In the genomic region with DNA sequence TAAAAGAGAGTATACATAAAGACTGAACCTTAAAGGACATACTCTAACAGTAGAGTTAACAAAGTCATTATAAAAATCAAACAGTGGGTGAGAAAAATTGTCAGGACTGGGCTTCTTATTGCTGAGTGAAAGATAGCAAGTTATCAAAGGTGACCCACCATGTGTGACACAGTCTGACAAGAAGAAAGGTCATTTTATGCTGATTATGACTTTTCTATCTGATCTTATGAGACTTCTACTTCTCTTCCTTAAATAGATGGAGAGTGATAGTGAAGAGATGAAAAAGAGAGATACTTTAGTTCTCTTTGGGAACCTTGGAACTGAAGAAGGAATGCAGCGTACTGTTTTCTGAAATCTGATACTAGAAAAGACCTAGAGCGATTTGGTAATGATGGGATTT, we compare ENCODE assay signal across 9 cellular contexts.
"Had no signal": no experiment of that assay in that cellular context is flagged by ENCODE, and none has a peak within 500 bp of the region (broad histone marks: within the 10 kb centered on the region; RNA-seq: fewer than 3 reads in every experiment).

No MANE protein-coding gene starts in this region.

- ATAC-seq: GM23338 had no signal

- FAIRE-seq: H1, H54, HTR-8/SVneo had no signal

- H3K4me3 ChIP-seq: GM23338 had no signal

- DNase-seq: H9, HCEC 1CT, Karpas-422, KBM-7 had no signal

- H3K4me2 ChIP-seq: GM23338, KMS-11 had no signal

- H3K9ac ChIP-seq: KMS-11 had no signal

- H2AFZ ChIP-seq: GM23338 had no signal

- H3K27ac ChIP-seq: KMS-11 had no signal
